10 cellular contexts compared by ENCODE assay signal in the genomic region with DNA sequence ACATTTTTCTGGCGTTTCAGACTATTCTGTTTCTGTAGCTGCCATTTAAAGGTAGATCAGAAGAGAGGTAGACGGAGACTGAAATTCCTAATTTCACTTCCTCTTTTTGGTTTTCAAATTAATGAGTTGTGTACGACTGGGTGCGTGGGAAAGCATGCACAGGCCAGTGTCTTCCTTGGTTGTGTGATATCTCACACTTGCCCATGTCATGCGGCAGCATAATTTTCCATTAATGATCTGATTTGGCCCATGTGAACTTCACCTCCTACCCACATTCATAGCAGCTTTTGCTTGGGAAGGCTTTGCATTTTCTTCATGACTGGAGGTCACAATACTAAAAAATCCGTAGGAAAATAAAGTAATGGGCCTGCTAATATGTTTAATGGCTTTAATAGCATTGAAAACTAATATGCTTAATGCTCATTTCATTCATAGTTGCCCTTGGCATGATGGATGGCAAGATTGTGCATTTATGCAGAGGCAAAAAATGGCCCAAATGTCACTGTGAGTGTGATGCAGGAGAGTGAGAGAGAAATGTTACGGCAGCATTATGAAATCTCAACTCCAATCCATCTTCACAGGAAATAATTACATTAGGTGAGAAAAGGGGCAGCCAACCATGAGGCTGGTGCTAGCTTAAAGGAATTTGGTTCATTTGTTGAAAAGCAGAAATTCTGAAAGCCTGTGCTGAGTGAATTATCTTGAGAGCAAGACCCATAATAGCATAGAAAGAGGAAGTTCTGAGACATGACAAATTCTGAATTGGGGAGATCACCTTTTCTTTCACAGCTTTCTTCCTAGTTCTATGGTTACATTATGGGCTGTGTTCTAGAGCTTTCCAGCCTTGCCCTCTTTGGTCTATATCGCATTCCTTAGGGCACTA.
A peak's percentile ranks its signal among the peaks of the same experiment; 100 is the strongest.
DNase-seq lines count a peak whose midpoint lies in the region; ATAC-seq and TF ChIP-seq lines count a peak whose summit lies in the region.
"Had no signal": no experiment of that assay in that cellular context is flagged by ENCODE, and none has a peak within 500 bp of the region (broad histone marks: within the 10 kb centered on the region; RNA-seq: fewer than 3 reads in every experiment).

No MANE protein-coding gene starts in this region.

- no peaks in the 10 kb centered on the region for H4K20me1 ChIP-seq in OCI-LY3 (ENCODE audit: insufficient read depth, low read length)

- no peaks in the 10 kb centered on the region for H3K27me3 ChIP-seq in OCI-LY3 (ENCODE audit: low read depth, low read length)

- H2AFZ ChIP-seq in OCI-LY3 (ENCODE audit: low read depth, low read length), result no peak overlapping the region

- H3K9me3 Mint-ChIP-seq in nephron progenitor cell, result peaks cover 53% of the 10 kb centered on the region
- H3K9me3 Mint-ChIP-seq: type B pancreatic cell had no signal

- H3K27me3 Mint-ChIP-seq in nephron progenitor cell (ENCODE audit: low read depth, poor library complexity), result peaks cover 2% of the 10 kb centered on the region

- no peaks in the 10 kb centered on the region for H3K4me1 Mint-ChIP-seq in nephron progenitor cell

- peak overlapping the region; percentile 90 for H3K27ac ChIP-seq in OCI-LY3 (ENCODE audit: low read length)
- H3K27ac ChIP-seq: epithelial cell of prostate had no signal

- H3K4me3 Mint-ChIP-seq in nephron progenitor cell, result no peak overlapping the region
- H3K4me3 Mint-ChIP-seq: type B pancreatic cell had no signal

- peaks cover 25% of the 10 kb centered on the region for H3K36me3 ChIP-seq in OCI-LY3 (replicated peaks; ENCODE audit: low read depth, low read length)

- peaks cover 27% of the 10 kb centered on the region for H3K4me1 ChIP-seq in OCI-LY3 (ENCODE audit: low read length)

- H3K4me3 ChIP-seq in GM12865 (ENCODE audit: low read depth, low read length) (no peak overlapping the region), OCI-LY3 (ENCODE audit: low read length) (peak overlapping the region; percentile 34; the same call in 1 of the 2 replicates)

- peaks cover 4% of the 10 kb centered on the region for H3K36me3 Mint-ChIP-seq in nephron progenitor cell (ENCODE audit: low read depth)
- H3K36me3 Mint-ChIP-seq: type B pancreatic cell had no signal

- peak overlapping the region; percentile 7; the same call in 1 of the 2 replicates for H3K9ac ChIP-seq in OCI-LY3 (ENCODE audit: low read length)

- H3K27ac Mint-ChIP-seq in nephron progenitor cell, result no peak overlapping the region
- H3K27ac Mint-ChIP-seq: type B pancreatic cell had no signal

- no peak for TF ChIP-seq CTCF in GM12865 (IDR thresholded peaks at IDR 0.05; ENCODE audit: insufficient read depth, low read depth, low read length, missing control alignments)
- no peak for TF ChIP-seq CTCF in GM20000 (IDR thresholded peaks at IDR 0.05; ENCODE audit: extremely low read depth, missing control alignments)
- no peak for TF ChIP-seq CTCF in OCI-LY3 (IDR thresholded peaks at IDR 0.05; ENCODE audit: low read depth, low read length)
- no peak for TF ChIP-seq CTCF in nephron progenitor cell (IDR thresholded peaks at IDR 0.05)

- no peaks in the 10 kb centered on the region for H3K79me2 ChIP-seq in OCI-LY3 (ENCODE audit: low read length)

- H3K4me2 ChIP-seq in OCI-LY3 (ENCODE audit: low read length), result peak overlapping the region; percentile 56

- DNase-seq in GM12865 (ENCODE audit: low read depth) (peak; percentile 81), GM20000 (ENCODE audit: low spot score) (peak; percentile 68), nephron progenitor cell (no peak), NCI-H69 (lab: John Stamatoyannopoulos, UW) (no peak)
- DNase-seq in NK-92 treated with Interleukin-12 subunit alpha and Interleukin-12 subunit beta, amount 100 ng/mL, for 24 hours (lab: John Stamatoyannopoulos, UW), result no peak
- no peak for DNase-seq in effector CD8-positive, alpha-beta T cell (lab: John Stamatoyannopoulos, UW)

- ATAC-seq in HG03095 (IDR thresholded peaks at IDR 0.05; ENCODE audit: unreplicated experiment), result peak; percentile 85

- H3K9me3 ChIP-seq in OCI-LY3 (ENCODE audit: insufficient read depth, low read length), result peaks cover 27% of the 10 kb centered on the region; the same call in 1 of the 2 replicates

Comparison
In these comparisons a context has a peak if more than half of its experiments do, and no peak if none do; other contexts are left out.
1. DNase-seq: peak in GM12865 (single experiment) and GM20000 (single experiment); none in NK-92 treated with Interleukin-12 subunit alpha and Interleukin-12 subunit beta, amount 100 ng/mL, for 24 hours (single experiment), effector CD8-positive, alpha-beta T cell (single experiment), nephron progenitor cell (single experiment) and NCI-H69 (single experiment).